In the genomic region with DNA sequence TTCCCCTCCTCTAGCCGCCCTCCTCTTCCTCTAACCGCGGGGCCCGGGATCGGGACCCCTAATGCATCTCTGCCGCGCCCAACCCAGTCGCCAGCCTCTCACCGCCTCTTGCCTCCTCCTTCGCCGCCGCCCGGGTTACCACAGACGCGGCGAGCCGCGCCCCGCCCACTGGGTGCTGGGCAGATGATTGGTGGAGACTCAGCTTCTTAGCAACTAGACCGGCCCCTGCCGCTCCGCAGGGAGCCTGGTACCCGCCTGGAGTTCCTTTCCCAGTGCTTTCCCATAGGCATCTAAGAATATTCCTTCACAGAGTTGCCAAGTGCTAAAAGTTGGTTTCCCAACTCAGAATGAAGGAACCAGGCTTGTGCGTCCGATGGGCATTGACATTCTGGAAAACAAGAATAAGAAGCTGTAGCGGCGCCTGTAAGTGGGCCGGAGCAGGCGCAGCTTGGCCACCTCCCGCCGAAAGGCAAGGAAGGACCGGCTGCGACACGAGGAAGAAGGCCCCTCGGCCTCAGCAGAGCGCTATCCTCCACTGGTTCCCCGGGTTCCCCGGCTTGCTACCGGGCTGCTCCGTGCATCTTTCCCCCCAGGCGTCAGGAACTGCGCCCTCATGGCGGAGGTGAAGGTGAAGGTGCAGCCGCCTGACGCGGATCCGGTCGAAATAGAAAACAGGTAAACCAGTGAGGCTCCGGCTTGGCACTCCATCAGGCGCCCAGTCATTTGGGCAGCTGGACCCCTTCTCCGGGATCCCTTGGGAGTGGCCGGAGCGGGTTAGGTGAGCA, we compare ENCODE assay signal across 1 cellular context.
TF ChIP-seq lines count a peak whose summit lies in the region.

A gene (minus strand): TSS at position 137 of the 785 bp plus-strand sequence. CDS start 1,672 bp downstream, outside the sequence.
A gene with protein sequence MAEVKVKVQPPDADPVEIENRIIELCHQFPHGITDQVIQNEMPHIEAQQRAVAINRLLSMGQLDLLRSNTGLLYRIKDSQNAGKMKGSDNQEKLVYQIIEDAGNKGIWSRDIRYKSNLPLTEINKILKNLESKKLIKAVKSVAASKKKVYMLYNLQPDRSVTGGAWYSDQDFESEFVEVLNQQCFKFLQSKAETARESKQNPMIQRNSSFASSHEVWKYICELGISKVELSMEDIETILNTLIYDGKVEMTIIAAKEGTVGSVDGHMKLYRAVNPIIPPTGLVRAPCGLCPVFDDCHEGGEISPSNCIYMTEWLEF (plus strand): TSS at position 497 of the 785 bp plus-strand sequence. CDS start 117 bp downstream, at position 614.

TF ChIP-seq in K562, 482 proteins besides CTCF, POLR2A, EP300 and RAD21 (continued from another document and continues in another):
- TF ChIP-seq, protein P1, sequence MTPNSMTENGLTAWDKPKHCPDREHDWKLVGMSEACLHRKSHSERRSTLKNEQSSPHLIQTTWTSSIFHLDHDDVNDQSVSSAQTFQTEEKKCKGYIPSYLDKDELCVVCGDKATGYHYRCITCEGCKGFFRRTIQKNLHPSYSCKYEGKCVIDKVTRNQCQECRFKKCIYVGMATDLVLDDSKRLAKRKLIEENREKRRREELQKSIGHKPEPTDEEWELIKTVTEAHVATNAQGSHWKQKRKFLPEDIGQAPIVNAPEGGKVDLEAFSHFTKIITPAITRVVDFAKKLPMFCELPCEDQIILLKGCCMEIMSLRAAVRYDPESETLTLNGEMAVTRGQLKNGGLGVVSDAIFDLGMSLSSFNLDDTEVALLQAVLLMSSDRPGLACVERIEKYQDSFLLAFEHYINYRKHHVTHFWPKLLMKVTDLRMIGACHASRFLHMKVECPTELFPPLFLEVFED (CRISPR knock-in tag; conservative IDR thresholded peaks at IDR 0.05), result no peak
- TF ChIP-seq ZNF282 (CRISPR knock-in tag; IDR thresholded peaks at IDR 0.05), result no peak
- TF ChIP-seq, protein P2, sequence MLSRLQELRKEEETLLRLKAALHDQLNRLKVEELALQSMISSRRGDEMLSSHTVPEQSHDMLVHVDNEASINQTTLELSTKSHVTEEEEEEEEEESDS (CRISPR knock-in tag; IDR thresholded peaks at IDR 0.05), result no peak
- peak; percentile 96 for TF ChIP-seq DACH1 (IDR thresholded peaks at IDR 0.05; ENCODE audit: partially characterized antibody)
- no peak for TF ChIP-seq MCM3 (IDR thresholded peaks at IDR 0.05)
- TF ChIP-seq L3MBTL2 (IDR thresholded peaks at IDR 0.05), result peak; percentile 28; the same call in 1 of the 2 replicates
- no peak for TF ChIP-seq SLC30A9 (CRISPR knock-in tag; IDR thresholded peaks at IDR 0.05)
- no peak for TF ChIP-seq ZNF668 (CRISPR knock-in tag; IDR thresholded peaks at IDR 0.05)
- TF ChIP-seq ELF1 (tag; IDR thresholded peaks at IDR 0.05), result peak; percentile 53; the same call in 1 of the 2 replicates
- TF ChIP-seq PTTG1 (tag; IDR thresholded peaks at IDR 0.05; ENCODE audit: low read depth), result no peak
- TF ChIP-seq ZNF175 (CRISPR knock-in tag; IDR thresholded peaks at IDR 0.05; ENCODE audit: low read depth), result no peak
- TF ChIP-seq SMAD1 (IDR thresholded peaks at IDR 0.05; ENCODE audit: low read depth, low read length, partially characterized antibody), result no peak
- no peak for TF ChIP-seq ZNF707 (CRISPR knock-in tag; conservative IDR thresholded peaks at IDR 0.05)
- TF ChIP-seq PPARD (CRISPR knock-in tag; IDR thresholded peaks at IDR 0.05), result no peak
- TF ChIP-seq RBM17 (IDR thresholded peaks at IDR 0.05; ENCODE audit: borderline replicate concordance, low read depth, low read length), result no peak
- TF ChIP-seq ZNF766 (CRISPR knock-in tag; conservative IDR thresholded peaks at IDR 0.05), result no peak
- TF ChIP-seq, protein P3, sequence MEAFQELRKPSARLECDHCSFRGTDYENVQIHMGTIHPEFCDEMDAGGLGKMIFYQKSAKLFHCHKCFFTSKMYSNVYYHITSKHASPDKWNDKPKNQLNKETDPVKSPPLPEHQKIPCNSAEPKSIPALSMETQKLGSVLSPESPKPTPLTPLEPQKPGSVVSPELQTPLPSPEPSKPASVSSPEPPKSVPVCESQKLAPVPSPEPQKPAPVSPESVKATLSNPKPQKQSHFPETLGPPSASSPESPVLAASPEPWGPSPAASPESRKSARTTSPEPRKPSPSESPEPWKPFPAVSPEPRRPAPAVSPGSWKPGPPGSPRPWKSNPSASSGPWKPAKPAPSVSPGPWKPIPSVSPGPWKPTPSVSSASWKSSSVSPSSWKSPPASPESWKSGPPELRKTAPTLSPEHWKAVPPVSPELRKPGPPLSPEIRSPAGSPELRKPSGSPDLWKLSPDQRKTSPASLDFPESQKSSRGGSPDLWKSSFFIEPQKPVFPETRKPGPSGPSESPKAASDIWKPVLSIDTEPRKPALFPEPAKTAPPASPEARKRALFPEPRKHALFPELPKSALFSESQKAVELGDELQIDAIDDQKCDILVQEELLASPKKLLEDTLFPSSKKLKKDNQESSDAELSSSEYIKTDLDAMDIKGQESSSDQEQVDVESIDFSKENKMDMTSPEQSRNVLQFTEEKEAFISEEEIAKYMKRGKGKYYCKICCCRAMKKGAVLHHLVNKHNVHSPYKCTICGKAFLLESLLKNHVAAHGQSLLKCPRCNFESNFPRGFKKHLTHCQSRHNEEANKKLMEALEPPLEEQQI (IDR thresholded peaks at IDR 0.05), result peak; percentile 33; the same call in 1 of the 2 replicates
- no peak for TF ChIP-seq MECOM (CRISPR knock-in tag; IDR thresholded peaks at IDR 0.05)
- no peak for TF ChIP-seq DDX20 (tag; IDR thresholded peaks at IDR 0.05; ENCODE audit: low read depth)
- no peak for TF ChIP-seq ZNF408 (CRISPR knock-in tag; IDR thresholded peaks at IDR 0.05; ENCODE audit: low read depth)
- no peak for TF ChIP-seq DMBX1 (CRISPR knock-in tag; IDR thresholded peaks at IDR 0.05; ENCODE audit: borderline replicate concordance)
- TF ChIP-seq, protein P4, sequence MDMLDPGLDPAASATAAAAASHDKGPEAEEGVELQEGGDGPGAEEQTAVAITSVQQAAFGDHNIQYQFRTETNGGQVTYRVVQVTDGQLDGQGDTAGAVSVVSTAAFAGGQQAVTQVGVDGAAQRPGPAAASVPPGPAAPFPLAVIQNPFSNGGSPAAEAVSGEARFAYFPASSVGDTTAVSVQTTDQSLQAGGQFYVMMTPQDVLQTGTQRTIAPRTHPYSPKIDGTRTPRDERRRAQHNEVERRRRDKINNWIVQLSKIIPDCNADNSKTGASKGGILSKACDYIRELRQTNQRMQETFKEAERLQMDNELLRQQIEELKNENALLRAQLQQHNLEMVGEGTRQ (CRISPR knock-in tag; IDR thresholded peaks at IDR 0.05), result no peak
- TF ChIP-seq, protein P5, sequence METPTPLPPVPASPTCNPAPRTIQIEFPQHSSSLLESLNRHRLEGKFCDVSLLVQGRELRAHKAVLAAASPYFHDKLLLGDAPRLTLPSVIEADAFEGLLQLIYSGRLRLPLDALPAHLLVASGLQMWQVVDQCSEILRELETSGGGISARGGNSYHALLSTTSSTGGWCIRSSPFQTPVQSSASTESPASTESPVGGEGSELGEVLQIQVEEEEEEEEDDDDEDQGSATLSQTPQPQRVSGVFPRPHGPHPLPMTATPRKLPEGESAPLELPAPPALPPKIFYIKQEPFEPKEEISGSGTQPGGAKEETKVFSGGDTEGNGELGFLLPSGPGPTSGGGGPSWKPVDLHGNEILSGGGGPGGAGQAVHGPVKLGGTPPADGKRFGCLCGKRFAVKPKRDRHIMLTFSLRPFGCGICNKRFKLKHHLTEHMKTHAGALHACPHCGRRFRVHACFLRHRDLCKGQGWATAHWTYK (CRISPR knock-in tag; IDR thresholded peaks at IDR 0.05), result no peak
- no peak for TF ChIP-seq ZNF354B (CRISPR knock-in tag; IDR thresholded peaks at IDR 0.05)
- TF ChIP-seq SOX6 (IDR thresholded peaks at IDR 0.05), result no peak
- peak in 1 of 2 experiments; percentile 36; a peak in 1 of 4 replicates for TF ChIP-seq RCOR1 (IDR thresholded peaks at IDR 0.05; ENCODE audit: borderline replicate concordance in 1 of 2, low read depth in 2 of 2, low read length in 2 of 2)
- TF ChIP-seq TAL1 (IDR thresholded peaks at IDR 0.05), result peak; percentile 43; the same call in 1 of the 2 replicates
- TF ChIP-seq, protein P6, sequence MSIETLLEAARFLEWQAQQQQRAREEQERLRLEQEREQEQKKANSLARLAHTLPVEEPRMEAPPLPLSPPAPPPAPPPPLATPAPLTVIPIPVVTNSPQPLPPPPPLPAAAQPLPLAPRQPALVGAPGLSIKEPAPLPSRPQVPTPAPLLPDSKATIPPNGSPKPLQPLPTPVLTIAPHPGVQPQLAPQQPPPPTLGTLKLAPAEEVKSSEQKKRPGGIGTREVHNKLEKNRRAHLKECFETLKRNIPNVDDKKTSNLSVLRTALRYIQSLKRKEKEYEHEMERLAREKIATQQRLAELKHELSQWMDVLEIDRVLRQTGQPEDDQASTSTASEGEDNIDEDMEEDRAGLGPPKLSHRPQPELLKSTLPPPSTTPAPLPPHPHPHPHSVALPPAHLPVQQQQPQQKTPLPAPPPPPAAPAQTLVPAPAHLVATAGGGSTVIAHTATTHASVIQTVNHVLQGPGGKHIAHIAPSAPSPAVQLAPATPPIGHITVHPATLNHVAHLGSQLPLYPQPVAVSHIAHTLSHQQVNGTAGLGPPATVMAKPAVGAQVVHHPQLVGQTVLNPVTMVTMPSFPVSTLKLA (conservative IDR thresholded peaks at IDR 0.05), result peak; percentile 64 to 88
- TF ChIP-seq CTBP1 (IDR thresholded peaks at IDR 0.05; ENCODE audit: borderline replicate concordance), result peak; percentile 63; the same call in 1 of the 2 replicates
- no peak for TF ChIP-seq HNRNPLL (IDR thresholded peaks at IDR 0.05; ENCODE audit: low read depth, low read length, poor library complexity, severe bottlenecking)
- TF ChIP-seq MEIS2 (IDR thresholded peaks at IDR 0.05; ENCODE audit: partially characterized antibody), result no peak
- TF ChIP-seq, protein P7, sequence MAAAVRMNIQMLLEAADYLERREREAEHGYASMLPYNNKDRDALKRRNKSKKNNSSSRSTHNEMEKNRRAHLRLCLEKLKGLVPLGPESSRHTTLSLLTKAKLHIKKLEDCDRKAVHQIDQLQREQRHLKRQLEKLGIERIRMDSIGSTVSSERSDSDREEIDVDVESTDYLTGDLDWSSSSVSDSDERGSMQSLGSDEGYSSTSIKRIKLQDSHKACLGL (CRISPR knock-in tag; IDR thresholded peaks at IDR 0.05; ENCODE audit: borderline replicate concordance, poor library complexity, severe bottlenecking), result no peak
- TF ChIP-seq, protein P8, sequence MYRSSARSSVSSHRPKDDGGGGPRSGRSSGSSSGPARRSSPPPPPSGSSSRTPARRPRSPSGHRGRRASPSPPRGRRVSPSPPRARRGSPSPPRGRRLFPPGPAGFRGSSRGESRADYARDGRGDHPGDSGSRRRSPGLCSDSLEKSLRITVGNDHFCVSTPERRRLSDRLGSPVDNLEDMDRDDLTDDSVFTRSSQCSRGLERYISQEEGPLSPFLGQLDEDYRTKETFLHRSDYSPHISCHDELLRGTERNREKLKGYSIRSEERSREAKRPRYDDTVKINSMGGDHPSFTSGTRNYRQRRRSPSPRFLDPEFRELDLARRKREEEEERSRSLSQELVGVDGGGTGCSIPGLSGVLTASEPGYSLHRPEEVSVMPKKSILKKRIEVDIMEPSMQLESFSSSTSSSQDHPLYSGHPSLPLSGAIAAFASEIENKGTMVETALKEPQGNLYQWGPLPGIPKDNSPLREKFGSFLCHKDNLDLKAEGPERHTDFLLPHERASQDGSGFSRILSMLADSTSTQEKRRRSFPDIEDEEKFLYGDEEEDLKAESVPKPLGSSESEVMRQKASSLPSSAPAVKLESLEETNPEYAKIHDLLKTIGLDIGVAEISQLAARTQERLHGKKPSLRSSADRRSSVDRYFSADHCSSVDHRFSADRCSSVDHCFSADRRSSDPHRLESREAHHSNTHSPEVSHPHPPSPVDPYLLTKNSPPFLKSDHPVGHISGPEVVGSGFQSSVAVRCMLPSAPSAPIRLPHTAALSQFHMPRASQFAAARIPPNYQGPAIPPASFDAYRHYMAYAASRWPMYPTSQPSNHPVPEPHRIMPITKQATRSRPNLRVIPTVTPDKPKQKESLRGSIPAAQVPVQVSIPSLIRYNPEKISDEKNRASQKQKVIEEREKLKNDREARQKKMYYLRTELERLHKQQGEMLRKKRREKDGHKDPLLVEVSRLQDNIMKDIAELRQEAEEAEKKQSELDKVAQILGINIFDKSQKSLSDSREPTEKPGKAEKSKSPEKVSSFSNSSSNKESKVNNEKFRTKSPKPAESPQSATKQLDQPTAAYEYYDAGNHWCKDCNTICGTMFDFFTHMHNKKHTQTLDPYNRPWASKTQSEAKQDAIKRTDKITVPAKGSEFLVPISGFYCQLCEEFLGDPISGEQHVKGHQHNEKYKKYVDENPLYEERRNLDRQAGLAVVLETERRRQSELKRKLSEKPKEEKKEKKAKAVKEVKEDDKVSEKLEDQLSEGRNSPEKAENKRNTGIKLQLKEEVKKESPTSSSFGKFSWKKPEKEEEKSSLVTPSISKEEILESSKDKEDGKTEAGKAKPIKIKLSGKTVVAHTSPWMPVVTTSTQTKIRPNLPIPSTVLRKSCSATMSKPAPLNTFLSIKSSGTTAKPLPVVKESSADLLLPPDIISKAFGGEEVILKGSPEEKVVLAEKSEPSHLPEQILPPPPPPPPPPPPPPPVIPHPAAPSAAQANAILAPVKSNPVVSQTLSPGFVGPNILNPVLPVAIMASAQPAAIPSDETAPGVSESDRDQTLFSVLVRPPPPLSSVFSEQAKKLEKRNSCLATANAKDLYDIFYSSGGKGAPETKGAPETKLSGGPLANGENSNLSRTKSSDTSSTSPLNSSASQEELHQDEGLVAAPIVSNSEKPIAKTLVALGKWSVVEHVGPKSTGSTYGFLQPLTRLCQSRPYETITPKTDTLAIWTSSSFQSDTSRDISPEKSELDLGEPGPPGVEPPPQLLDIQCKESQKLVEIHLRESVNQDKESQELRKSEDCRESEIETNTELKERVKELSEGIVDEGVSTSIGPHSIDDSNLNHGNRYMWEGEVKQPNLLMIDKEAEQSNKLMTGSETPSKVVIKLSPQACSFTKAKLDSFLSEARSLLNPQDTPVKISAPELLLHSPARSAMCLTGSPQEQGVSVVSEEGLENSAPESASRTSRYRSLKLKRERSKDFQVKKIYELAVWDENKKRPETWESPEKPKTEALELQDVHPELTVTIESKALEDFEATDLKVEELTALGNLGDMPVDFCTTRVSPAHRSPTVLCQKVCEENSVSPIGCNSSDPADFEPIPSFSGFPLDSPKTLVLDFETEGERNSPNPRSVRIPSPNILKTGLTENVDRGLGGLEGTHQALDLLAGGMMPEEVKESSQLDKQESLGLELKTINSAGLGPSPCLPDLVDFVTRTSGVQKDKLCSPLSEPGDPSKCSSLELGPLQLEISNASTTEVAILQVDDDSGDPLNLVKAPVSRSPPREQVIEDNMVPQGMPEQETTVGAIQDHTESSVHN (IDR thresholded peaks at IDR 0.05; ENCODE audit: borderline replicate concordance in 1 of 2, low read depth in 1 of 2), result no peak
- TF ChIP-seq IRF2 (CRISPR knock-in tag; IDR thresholded peaks at IDR 0.05), result no peak
- TF ChIP-seq ZKSCAN8 (CRISPR knock-in tag; IDR thresholded peaks at IDR 0.05), result no peak
- TF ChIP-seq TAF1 (IDR thresholded peaks at IDR 0.05; ENCODE audit: control insufficient read depth, extremely low read depth, insufficient read depth, low read length, severe bottlenecking), result peak; percentile 39
- TF ChIP-seq ZNF76 (CRISPR knock-in tag; IDR thresholded peaks at IDR 0.05; ENCODE audit: borderline replicate concordance), result no peak
- TF ChIP-seq TAF9B (IDR thresholded peaks at IDR 0.05; ENCODE audit: partially characterized antibody), result peak; percentile 52
- TF ChIP-seq GATAD2B (IDR thresholded peaks at IDR 0.05; ENCODE audit: borderline replicate concordance), result no peak
- no peak for TF ChIP-seq ETV1 (tag; conservative IDR thresholded peaks at IDR 0.05; ENCODE audit: low read depth)
- TF ChIP-seq NR2C2 (CRISPR knock-in tag; IDR thresholded peaks at IDR 0.05), result no peak
- TF ChIP-seq NR2C2 (tag; IDR thresholded peaks at IDR 0.05), result peak; percentile 26; the same call in 1 of the 2 replicates
- no peak for TF ChIP-seq KLF16 (IDR thresholded peaks at IDR 0.05)
- TF ChIP-seq ZNF165 (CRISPR knock-in tag; IDR thresholded peaks at IDR 0.05; ENCODE audit: borderline replicate concordance), result no peak
- TF ChIP-seq NELFE (IDR thresholded peaks at IDR 0.05; ENCODE audit: insufficient read depth, insufficient read length), result no peak
- TF ChIP-seq HMG20A (CRISPR knock-in tag; conservative IDR thresholded peaks at IDR 0.05), result no peak
- no peak for TF ChIP-seq KLF10 (CRISPR knock-in tag; IDR thresholded peaks at IDR 0.05)
